ENCODE assay signal across 8 cellular contexts in genomic region chr15:81304226-81304625, GRCh38. TPM values are rescaled to one million over a fixed set of nuclear protein-coding genes. Genes with fewer than 3 reads are reported as not detected.
DNase-seq lines count a peak whose midpoint lies in the region; ATAC-seq and TF ChIP-seq lines count a peak whose summit lies in the region.

No MANE protein-coding gene starts in this region.

- H2AFZ ChIP-seq in GM23248, result no peak overlapping the region

- H3K27ac ChIP-seq in GM23248 (no peak overlapping the region), skin epidermis (peak overlapping the region in 17 of 21 experiments; percentile 11 to 98 (median 62))

- no peaks in the 10 kb centered on the region for H3K27me3 Mint-ChIP-seq in T-helper 1 cell treated with Interleukin-12 subunit alpha and Interleukin-12 subunit beta and Interleukin-4 antibody, amounts not matched to agents 30 μg/mL and 1 μg/mL, for 36 hours (ENCODE audit: low read depth)

- ATAC-seq in GM18502 (IDR thresholded peaks at IDR 0.05; ENCODE audit: poor library complexity, unreplicated experiment), result no peak

- H3F3A ChIP-seq in GM23248 (ENCODE audit: insufficient read depth), result no peaks in the 10 kb centered on the region

- no peak overlapping the region for H3K9ac ChIP-seq in GM23248

- no peaks in the 10 kb centered on the region for H4K20me1 ChIP-seq in GM23248 (ENCODE audit: insufficient read depth)

- H3K36me3 Mint-ChIP-seq in T-helper 1 cell treated with Interleukin-12 subunit alpha and Interleukin-12 subunit beta and Interleukin-4 antibody, amounts not matched to agents 30 μg/mL and 1 μg/mL, for 36 hours (ENCODE audit: low read depth), result peaks cover 90% of the 10 kb centered on the region

- peaks cover 64% of the 10 kb centered on the region for H3K4me1 Mint-ChIP-seq in T-helper 1 cell treated with Interleukin-12 subunit alpha and Interleukin-12 subunit beta and Interleukin-4 antibody, amounts not matched to agents 30 μg/mL and 1 μg/mL, for 36 hours (ENCODE audit: low read depth)

- no peak overlapping the region for H3K4me2 ChIP-seq in GM23248 (ENCODE audit: unreplicated experiment)

- no peaks in the 10 kb centered on the region for H3K36me3 ChIP-seq in GM23248 (ENCODE audit: low read depth)

- H3K9me3 Mint-ChIP-seq in T-helper 1 cell treated with Interleukin-12 subunit alpha and Interleukin-12 subunit beta and Interleukin-4 antibody, amounts not matched to agents 30 μg/mL and 1 μg/mL, for 36 hours, result no peaks in the 10 kb centered on the region

- H3K27ac Mint-ChIP-seq in T-helper 1 cell treated with Interleukin-12 subunit alpha and Interleukin-12 subunit beta and Interleukin-4 antibody, amounts not matched to agents 30 μg/mL and 1 μg/mL, for 36 hours, result peak overlapping the region; percentile 73

- WGBS in GM23248 (ENCODE audit: low coverage in 1 of 2, low lambda C conversion rate in 2 of 2, missing lambda C conversion rate in 2 of 2), 2 experiments, result 75 to 79% methylated on average over 5 of the region's 5 CpGs

- TF ChIP-seq CTCF in fibroblast of villous mesenchyme (IDR thresholded peaks at IDR 0.05; ENCODE audit: insufficient read depth, low read depth, low read length), result no peak

- peak; percentile 27 for DNase-seq in GM23248
- DNase-seq in fibroblast of villous mesenchyme (ENCODE audit: low read depth), result peak; percentile 80
- no peak for DNase-seq in NCI-H2196 (lab: John Stamatoyannopoulos, UW; ENCODE audit: unreplicated experiment)
- no peak for DNase-seq in HuH-7 (ENCODE audit: low spot score)
- DNase-seq in germinal center (ENCODE audit: low spot score), result no peak

- no peak overlapping the region for H3K4me3 ChIP-seq in GM23248
- H3K4me3 ChIP-seq in fibroblast of villous mesenchyme (ENCODE audit: low read depth, low read length), result no peak overlapping the region
- H3K4me3 ChIP-seq in skin epidermis, result no peak overlapping the region

- H3K27me3 ChIP-seq in GM23248 (replicated peaks; ENCODE audit: insufficient read depth), result no peaks in the 10 kb centered on the region

- no peaks in the 10 kb centered on the region for H3K9me2 ChIP-seq in GM23248 (ENCODE audit: insufficient read depth)

- H3K79me2 ChIP-seq in GM23248 (ENCODE audit: insufficient read depth), result no peaks in the 10 kb centered on the region

- H3K4me3 Mint-ChIP-seq in T-helper 1 cell treated with Interleukin-12 subunit alpha and Interleukin-12 subunit beta and Interleukin-4 antibody, amounts not matched to agents 30 μg/mL and 1 μg/mL, for 36 hours, result peak overlapping the region; percentile 98

- 0 out of 2 replicates have a peak, but pooled peaks cover 9% of the 10 kb centered on the region for H3K4me1 ChIP-seq in GM23248 (ENCODE audit: insufficient read depth)

- in situ Hi-C loops in GM23248 (cut with MboI), result no loop called here

- no peaks in the 10 kb centered on the region for H3K9me3 ChIP-seq in GM23248 (ENCODE audit: low read depth)

RNA-seq across cellular contexts. Expression of gene STARD5, which starts 19.7 kb away (rescaled TPM):
- 7.2 and 9.6 TPM in 2 replicates for total RNA-seq in GM23248 (2014; rRNA removed; shearing (Covaris generic))
- polyA plus RNA-seq in GM23248 (2016; fragmentation: Nextera tagmentation; extraction: Ambion mirVana), result 11.8 and 12.1 TPM in 2 replicates
- 9.3 and 14.7 TPM in 2 replicates for total RNA-seq in fibroblast of villous mesenchyme

Comparison
In these comparisons a context has a peak if more than half of its experiments do, and no peak if none do; other contexts are left out.
1. DNase-seq: peak in GM23248 (single experiment) and fibroblast of villous mesenchyme (single experiment); none in NCI-H2196 (single experiment), HuH-7 (single experiment) and germinal center (single experiment).